Comparison of ENCODE assay signal across 8 cellular contexts in the genomic region with DNA sequence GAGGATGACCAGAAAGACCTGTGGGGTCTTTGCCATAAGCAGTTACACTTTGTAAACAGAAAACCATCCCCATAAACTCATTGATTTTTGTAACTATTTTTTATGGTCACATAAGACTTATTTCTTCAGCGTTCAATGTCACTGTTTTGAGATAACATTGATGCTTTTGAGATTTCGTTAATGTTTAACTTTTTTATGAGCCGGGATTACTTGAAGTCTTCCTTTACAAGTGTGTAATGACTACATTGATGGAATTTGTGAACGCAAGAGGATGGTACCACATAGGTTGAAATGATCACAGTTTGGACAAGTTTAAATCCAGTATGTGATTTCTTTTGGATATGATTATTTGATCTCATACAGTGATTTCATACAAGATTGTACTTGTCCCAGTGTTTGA. TPM values are rescaled to one million over a fixed set of nuclear protein-coding genes. Genes with fewer than 3 reads are reported as not detected.
DNase-seq lines count a peak whose midpoint lies in the region; TF ChIP-seq lines count a peak whose summit lies in the region.

No MANE protein-coding gene starts in this region.

- no TSS peak for BruUV-seq in MCF 10A (replicated peaks; lab: Mats Ljungman, UMichigan)

- H3K4me1 Mint-ChIP-seq in HFFc6 (ENCODE audit: low read depth) (peaks cover 30% of the 10 kb centered on the region), MCF 10A (ENCODE audit: insufficient read depth, unreplicated experiment) (peaks cover 40% of the 10 kb centered on the region)

- H3K27ac ChIP-seq in ACC112 (ENCODE audit: low read depth, low read length) (no peak overlapping the region), muscle layer of colon (ENCODE audit: low read depth, low read length) (no peak overlapping the region)

- H2AFZ ChIP-seq in ACC112 (ENCODE audit: low read length, unreplicated experiment): no peak overlapping the region

- H3K27ac Mint-ChIP-seq in HFFc6: no peak overlapping the region
- peak overlapping the region; percentile 61 for H3K27ac Mint-ChIP-seq in MCF 10A (ENCODE audit: low read depth, unreplicated experiment)

- no peaks in the 10 kb centered on the region; the same call in 1 of the 2 replicates for H3K36me3 ChIP-seq in ACC112 (ENCODE audit: insufficient read depth, low read length)
- no peaks in the 10 kb centered on the region for H3K36me3 ChIP-seq in muscle layer of colon (ENCODE audit: insufficient read depth, low read length)

- H3K4me1 ChIP-seq in ACC112 (ENCODE audit: control insufficient read depth, insufficient read depth, low read length, unreplicated experiment) (peaks cover 22% of the 10 kb centered on the region), muscle layer of colon (ENCODE audit: insufficient read depth, low read length) (peaks cover 25% of the 10 kb centered on the region)

- H3K9ac ChIP-seq in muscle layer of colon (ENCODE audit: low read length): peak overlapping the region; percentile 63

- H3K79me2 ChIP-seq in ACC112 (ENCODE audit: control insufficient read depth, insufficient read depth, low read length, unreplicated experiment): peaks cover 55% of the 10 kb centered on the region

- DNase-seq in HFFc6 (no peak), MCF 10A (ENCODE audit: unreplicated experiment) (peak; percentile 9), NCI-H2196 (lab: John Stamatoyannopoulos, UW; ENCODE audit: unreplicated experiment) (no peak), nucleus accumbens (lab: John Stamatoyannopoulos, UW) (no peak), COLO668 (lab: John Stamatoyannopoulos, UW; ENCODE audit: unreplicated experiment) (no peak), NCI-H526 treated with DMSO at 0.1 percent for 48 hours (lab: John Stamatoyannopoulos, UW) (no peak)

- POLR2A ChIA-PET in MCF 10A (lab: Yijun Ruan, JAX): interaction anchor here (0.7 to 5.1 kb wide), 9 partner anchors 10 to 759 kb away, joined by 3 to 32 read pairs (median 4); no protein-coding TSS in a partner anchor

- CTCF ChIA-PET in MCF 10A (lab: Yijun Ruan, JAX): interaction anchor here (0.7 to 2.0 kb wide), 9 partner anchors 14 to 525 kb away, joined by 3 to 8 read pairs (median 5); no protein-coding TSS in a partner anchor

- H3K36me3 Mint-ChIP-seq in HFFc6 (ENCODE audit: low read depth) (peaks cover 7% of the 10 kb centered on the region), MCF 10A (ENCODE audit: insufficient read depth, unreplicated experiment) (peaks cover 4% of the 10 kb centered on the region)

- TF ChIP-seq CTCF in HFFc6 (IDR thresholded peaks at IDR 0.05) (no peak), MCF 10A (IDR thresholded peaks at IDR 0.05; ENCODE audit: unreplicated experiment) (no peak)

- H3K4me3 Mint-ChIP-seq in HFFc6: peak overlapping the region; percentile 87
- peak overlapping the region; percentile 76 for H3K4me3 Mint-ChIP-seq in MCF 10A (ENCODE audit: unreplicated experiment)

- intact Hi-C loops in MCF 10A (cut with micrococcal nuclease): loop anchor here (2.0 kb wide), 1 partner anchor 115 kb away; no protein-coding TSS in a partner anchor

- H3K9me3 Mint-ChIP-seq in HFFc6: no peaks in the 10 kb centered on the region
- H3K9me3 Mint-ChIP-seq in MCF 10A (ENCODE audit: unreplicated experiment): no peaks in the 10 kb centered on the region

- peak overlapping the region; percentile 95 for H3K4me3 ChIP-seq in ACC112 (ENCODE audit: low read depth, low read length)
- H3K4me3 ChIP-seq in muscle layer of colon (ENCODE audit: low read depth in 1 of 2, low read length in 2 of 2): peak overlapping the region in 1 of 2 donors; percentile 65

- H3K27me3 ChIP-seq in ACC112 (ENCODE audit: insufficient read depth, low read length) (no peaks in the 10 kb centered on the region), muscle layer of colon (ENCODE audit: control insufficient read depth in 1 of 2, insufficient read depth in 2 of 2, low read length in 2 of 2) (no peaks in the 10 kb centered on the region)

- H3K27me3 Mint-ChIP-seq in HFFc6 (ENCODE audit: insufficient read depth) (no peaks in the 10 kb centered on the region), MCF 10A (ENCODE audit: insufficient read depth, unreplicated experiment) (no peaks in the 10 kb centered on the region)

- H3K9me3 ChIP-seq in muscle layer of colon (ENCODE audit: low read length): no peaks in the 10 kb centered on the region

RNA-seq across cellular contexts. Expression of gene SLC12A2, which starts 1.8 kb away (rescaled TPM):
- total RNA-seq in HFFc6 (2021; fragmentation: NEBNext Ultra II Directional; extraction: Animal tissue kit (Norgen Biotek cat#: 25700)): 10 to 100 TPM; 14.8 to 17.9 (median 16.1) TPM
- total RNA-seq in MCF 10A (2022): 26.8 and 29.8 TPM in 2 replicates
